In the genomic region with DNA sequence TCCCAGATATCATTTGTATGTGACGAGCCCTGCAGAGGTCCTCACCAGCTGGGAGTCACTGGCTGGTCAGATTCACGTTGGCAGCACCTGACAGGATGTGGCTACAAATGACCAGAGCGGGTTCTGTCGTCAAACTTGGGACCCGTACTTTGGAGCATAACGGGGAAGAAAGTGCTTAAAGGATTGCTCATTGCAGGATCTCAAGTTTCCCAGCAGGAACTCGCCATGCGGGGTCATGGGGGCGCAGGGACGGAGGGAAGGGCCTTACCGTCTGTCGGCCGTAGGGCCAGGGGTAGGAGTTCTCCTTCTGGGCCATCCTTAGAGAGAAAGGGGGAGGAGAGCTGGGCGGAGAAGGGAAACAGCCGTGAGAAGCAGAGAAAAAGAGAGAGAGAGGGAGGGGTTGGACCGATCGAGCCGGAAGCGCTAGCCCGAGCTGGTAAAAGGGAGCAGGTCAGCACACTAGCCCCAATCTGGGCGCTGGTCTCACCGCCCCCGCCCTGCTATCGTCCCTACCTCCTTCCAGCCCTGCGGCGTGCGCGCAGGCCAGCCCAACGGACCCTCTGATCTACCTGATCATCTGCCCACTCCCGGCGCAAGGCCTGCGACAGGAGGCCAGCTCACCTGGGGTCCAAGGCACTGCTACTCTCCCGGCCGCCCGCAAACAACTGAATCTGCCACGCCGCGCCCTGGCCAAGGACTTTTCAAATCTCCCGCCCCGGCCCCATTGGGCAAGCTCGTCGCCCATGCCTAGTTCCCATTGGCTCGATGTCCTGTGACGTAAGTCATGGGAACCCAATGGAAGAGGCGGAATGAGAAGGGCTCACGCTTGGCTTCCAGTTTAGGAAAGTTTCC, we compare ENCODE assay signal across 8 cellular contexts. TPM values are rescaled to one million over a fixed set of nuclear protein-coding genes. Genes with fewer than 3 reads are reported as not detected.
DNase-seq lines count a peak whose midpoint lies in the region; ATAC-seq and TF ChIP-seq lines count a peak whose summit lies in the region.

TSS of gene AURKB (minus strand) at position 667 of the 852 bp plus-strand sequence. CDS start at position 316, 351 bp downstream.

- in situ Hi-C loops in GM13976 (cut with MboI; ENCODE audit: low sequenced_read_pairs, unreplicated experiment) = no loop called here

- H3K4me3 Mint-ChIP-seq in T-helper 17 cell = peak within 1 kb of the TSS; percentile 97

- H3K4me1 ChIP-seq in right atrium auricular region = peaks cover 0 to 7% of the 10 kb centered on the region in 2 donors
- no peaks in the 10 kb centered on the region for H3K4me1 ChIP-seq in aorta (ENCODE audit: control insufficient read depth in 1 of 2, insufficient read depth in 2 of 2, low read length in 2 of 2)

- H3K27ac Mint-ChIP-seq in T-helper 17 cell = peak within 1 kb of the TSS; percentile 93

- no peaks in the 10 kb centered on the region for H3K27me3 ChIP-seq in right atrium auricular region
- no peaks in the 10 kb centered on the region for H3K27me3 ChIP-seq in aorta (ENCODE audit: control insufficient read depth in 1 of 2, insufficient read depth in 2 of 2, low read length in 1 of 2)

- TF ChIP-seq CTCF in GM13976 (IDR thresholded peaks at IDR 0.05; ENCODE audit: borderline replicate concordance, control extremely low read depth, extremely low read depth, insufficient read depth, missing control alignments) (no peak), right atrium auricular region (IDR thresholded peaks at IDR 0.05) (no peak)

- H3K27me3 Mint-ChIP-seq in T-helper 17 cell = no peaks in the 10 kb centered on the region

- H3K4me3 ChIP-seq in right atrium auricular region = peak within 1 kb of the TSS; percentile 49 to 61
- peak within 1 kb of the TSS; percentile 3 to 64 for H3K4me3 ChIP-seq in aorta (ENCODE audit: low read length in 2 of 2)

- intact Hi-C loops in aorta (cut with DNase I) = no loop called here

- ATAC-seq in HG02852 (IDR thresholded peaks at IDR 0.05; ENCODE audit: unreplicated experiment) = peak; percentile 79
- ATAC-seq in T-helper 17 cell = peak; percentile 100
- peak; percentile 98 for ATAC-seq in aorta (ENCODE audit: low FRiP score)

- peaks cover 18% of the 10 kb centered on the region for H3K4me1 Mint-ChIP-seq in T-helper 17 cell

- H3K27ac ChIP-seq in right atrium auricular region (peak within 1 kb of the TSS; percentile 68 to 79), aorta (ENCODE audit: low read depth in 1 of 2, low read length in 2 of 2) (no peak within 1 kb of the TSS)

- H3K36me3 ChIP-seq in right atrium auricular region (no peaks in the 10 kb centered on the region), aorta (ENCODE audit: control insufficient read depth in 1 of 2, insufficient read depth in 2 of 2, low read length in 1 of 2) (no peaks in the 10 kb centered on the region)

- no peaks in the 10 kb centered on the region for H3K36me3 Mint-ChIP-seq in T-helper 17 cell (ENCODE audit: low read depth)

- peak; percentile 97 for DNase-seq in GM13976 (ENCODE audit: low spot score)
- DNase-seq in NCI-H146 (lab: John Stamatoyannopoulos, UW) = peak; percentile 97
- DNase-seq in T-helper 17 cell = peak; percentile 86 to 88 (median 87)
- peak; percentile 12 to 95 (median 81) for DNase-seq in amygdala (lab: John Stamatoyannopoulos, UW)
- DNase-seq in right atrium auricular region (ENCODE audit: low spot score) = peak; percentile 96
- peak; percentile 93 for DNase-seq in putamen (ENCODE audit: low spot score)
- DNase-seq in aorta = peak; percentile 96 to 97

- H3K9me3 ChIP-seq in T-helper 17 cell (ENCODE audit: control insufficient read depth, low read length, poor library complexity, severe bottlenecking) (no peaks in the 10 kb centered on the region), right atrium auricular region (no peaks in the 10 kb centered on the region), aorta (ENCODE audit: control insufficient read depth, low read length) (no peaks in the 10 kb centered on the region)

- WGBS in aorta, 2 donors = 1 to 2% methylated on average over 44 to 46 of the region's 46 CpGs

RNA-seq across cellular contexts. Expression of gene AURKB, which starts in this region (rescaled TPM):
- total RNA-seq in T-helper 17 cell = 1 to 10 TPM; 2.2 to 2.5 TPM
- total RNA-seq in right atrium auricular region = 1 to 10 TPM in 1 of 2 donors, not detected in 1; 1.8 TPM
- 1 to 10 TPM in 1 of 2 donors, under 1 TPM in 1; 0.81 to 3.1 TPM for total RNA-seq in aorta
- not detected for polyA plus RNA-seq in aorta

Comparison
In these comparisons a context has a peak if more than half of its experiments do, and no peak if none do; other contexts are left out.
1. H3K27ac ChIP-seq: peak in right atrium auricular region (2 of 2); none in aorta (0 of 2).
2. Peak in every context shown above with its lines, with median percentiles within 50 percentile points of each other: DNase-seq and ATAC-seq.